In the genomic region with DNA sequence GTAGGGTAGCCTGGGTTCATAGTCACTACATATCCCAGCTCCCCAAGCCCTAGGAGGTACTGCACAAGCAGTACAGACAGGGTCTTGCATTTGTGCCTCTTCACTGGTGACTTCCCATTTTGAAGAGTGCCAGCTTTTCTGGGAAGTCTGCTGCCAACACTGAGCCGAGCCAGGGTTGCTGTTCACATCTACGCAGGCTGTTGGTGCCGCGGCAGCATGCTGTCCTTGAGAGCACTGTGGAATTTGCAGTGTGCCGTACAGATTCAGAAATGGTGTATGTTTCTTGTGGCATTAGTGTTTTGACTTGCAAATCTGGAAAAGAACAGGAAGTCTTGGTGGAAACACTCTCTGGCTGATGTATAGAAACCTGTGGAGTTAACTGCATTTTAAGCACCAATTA, we compare ENCODE assay signal across 1 cellular context.
TF ChIP-seq lines count a peak whose summit lies in the region.

No MANE protein-coding gene starts in this region.

TF ChIP-seq in HepG2, 621 proteins besides CTCF, POLR2A, EP300 and RAD21 (continued from another document):
- TF ChIP-seq MLXIP (CRISPR knock-in tag; IDR thresholded peaks at IDR 0.05; ENCODE audit: borderline replicate concordance): no peak
- no peak for TF ChIP-seq KDM5B (CRISPR knock-in tag; IDR thresholded peaks at IDR 0.05; ENCODE audit: borderline replicate concordance)
- no peak for TF ChIP-seq BATF2 (CRISPR knock-in tag; IDR thresholded peaks at IDR 0.05)
